25 cellular contexts compared by ENCODE assay signal in the genomic region with DNA sequence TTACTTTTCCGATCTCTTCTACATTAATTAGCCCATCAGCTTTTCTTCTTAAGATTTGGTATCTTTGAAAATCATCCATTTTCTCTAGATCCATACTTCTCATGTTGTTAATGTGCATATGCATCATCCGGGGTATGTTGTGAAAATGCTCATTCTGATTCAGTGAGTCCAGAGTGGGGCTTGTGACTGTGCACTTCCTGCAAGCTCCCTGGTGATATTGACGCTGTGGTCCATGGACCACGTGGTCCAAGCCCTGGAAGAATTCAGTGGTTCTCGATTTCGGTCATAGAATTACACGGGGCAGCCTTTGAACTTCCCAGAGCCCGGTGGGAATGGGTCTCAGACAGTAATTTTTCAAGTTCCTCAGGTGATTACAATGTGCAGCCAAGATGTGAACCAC.
"Had no signal": no experiment of that assay in that cellular context is flagged by ENCODE, and none has a peak within 500 bp of the region (broad histone marks: within the 10 kb centered on the region; RNA-seq: fewer than 3 reads in every experiment).

No MANE protein-coding gene starts in this region.

- H3K27ac ChIP-seq: breast epithelium, Peyer's patch, SJSA1 had no signal

- H3K27me3 Mint-ChIP-seq: activated naive CD8-positive, alpha-beta T cell had no signal

- ATAC-seq: activated CD8-positive, alpha-beta T cell treated with anti-CD3 and anti-CD28 coated beads, Interleukin-2, amount 10 ng/mL, durations not matched to agents 7 days and 5 days; WTC11 had no signal

- H3K27me3 ChIP-seq: breast epithelium, Peyer's patch, SJSA1 had no signal

- H3K9me3 Mint-ChIP-seq: activated naive CD4-positive, alpha-beta T cell treated with anti-CD3 and anti-CD28 coated beads for 36 hours; T-helper 1 cell treated with Interleukin-12 subunit alpha and Interleukin-12 subunit beta and Interleukin-4 antibody, amounts not matched to agents 30 μg/mL and 1 μg/mL, for 36 hours; WTC11 had no signal

- H3K4me3 Mint-ChIP-seq: activated CD8-positive, alpha-beta T cell treated with anti-CD3 and anti-CD28 coated beads, Interleukin-2, amount 10 ng/mL, durations not matched to agents 7 days and 5 days; activated naive CD4-positive, alpha-beta T cell treated with anti-CD3 and anti-CD28 coated beads for 36 hours; activated naive CD8-positive, alpha-beta T cell; T-helper 1 cell treated with Interleukin-12 subunit alpha and Interleukin-12 subunit beta and Interleukin-4 antibody, amounts not matched to agents 30 μg/mL and 1 μg/mL, for 36 hours; WTC11 had no signal

- H3K27ac Mint-ChIP-seq: activated CD8-positive, alpha-beta T cell treated with anti-CD3 and anti-CD28 coated beads, Interleukin-2, amount 10 ng/mL, durations not matched to agents 7 days and 5 days; activated naive CD4-positive, alpha-beta T cell treated with anti-CD3 and anti-CD28 coated beads for 36 hours; activated naive CD8-positive, alpha-beta T cell; T-helper 1 cell treated with Interleukin-12 subunit alpha and Interleukin-12 subunit beta and Interleukin-4 antibody, amounts not matched to agents 30 μg/mL and 1 μg/mL, for 36 hours; WTC11 had no signal

- H3K36me3 ChIP-seq: breast epithelium, Peyer's patch, SJSA1 had no signal

- H3K4me3 ChIP-seq: breast epithelium, Peyer's patch, SJSA1 had no signal

- H3K4me1 ChIP-seq: breast epithelium, Peyer's patch, SJSA1 had no signal

- DNase-seq: activated CD4-positive, alpha-beta T cell treated with anti-CD3 and anti-CD28 coated beads for 48 hours; activated CD4-positive, alpha-beta T cell treated with anti-CD3 and anti-CD28 coated beads, Interleukin-2, amount 50 U/mL, for 4 hours; activated CD4-positive, CD25-positive, alpha-beta regulatory T cell treated with anti-CD3 and anti-CD28 coated beads, Interleukin-2, amount 50 U/mL, for 72 hours; activated CD8-positive, alpha-beta memory T cell treated with anti-CD3 and anti-CD28 coated beads, Interleukin-2, amount 50 U/mL, for 48 hours; activated CD8-positive, alpha-beta T cell treated with anti-CD3 and anti-CD28 coated beads, Interleukin-2, amount 10 ng/mL, durations not matched to agents 7 days and 5 days; activated gamma-delta T cell; activated naive CD4-positive, alpha-beta T cell treated with anti-CD3 and anti-CD28 coated beads for 36 hours; activated T-cell treated with anti-CD3 and anti-CD28 coated beads, Interleukin-2, amount 50 U/mL, for 1 hour; amygdala; caudate nucleus; Kasumi-1; KBM-7; NCI-H1092 treated with DMSO at 0.1 percent for 48 hours; NCI-H1417 treated with DMSO at 0.1 percent for 48 hours; NCI-H1694 treated with DMSO at 0.1 percent for 48 hours; NCI-H2029 treated with DMSO at 0.1 percent for 48 hours; NCI-H345; NCI-H524; Peyer's patch; SHP77 had no signal

- H3K9me3 ChIP-seq: breast epithelium, Peyer's patch, SJSA1 had no signal

- H3K36me3 Mint-ChIP-seq: activated naive CD8-positive, alpha-beta T cell; WTC11 had no signal
